30 cellular contexts compared by ENCODE assay signal in the genomic region with DNA sequence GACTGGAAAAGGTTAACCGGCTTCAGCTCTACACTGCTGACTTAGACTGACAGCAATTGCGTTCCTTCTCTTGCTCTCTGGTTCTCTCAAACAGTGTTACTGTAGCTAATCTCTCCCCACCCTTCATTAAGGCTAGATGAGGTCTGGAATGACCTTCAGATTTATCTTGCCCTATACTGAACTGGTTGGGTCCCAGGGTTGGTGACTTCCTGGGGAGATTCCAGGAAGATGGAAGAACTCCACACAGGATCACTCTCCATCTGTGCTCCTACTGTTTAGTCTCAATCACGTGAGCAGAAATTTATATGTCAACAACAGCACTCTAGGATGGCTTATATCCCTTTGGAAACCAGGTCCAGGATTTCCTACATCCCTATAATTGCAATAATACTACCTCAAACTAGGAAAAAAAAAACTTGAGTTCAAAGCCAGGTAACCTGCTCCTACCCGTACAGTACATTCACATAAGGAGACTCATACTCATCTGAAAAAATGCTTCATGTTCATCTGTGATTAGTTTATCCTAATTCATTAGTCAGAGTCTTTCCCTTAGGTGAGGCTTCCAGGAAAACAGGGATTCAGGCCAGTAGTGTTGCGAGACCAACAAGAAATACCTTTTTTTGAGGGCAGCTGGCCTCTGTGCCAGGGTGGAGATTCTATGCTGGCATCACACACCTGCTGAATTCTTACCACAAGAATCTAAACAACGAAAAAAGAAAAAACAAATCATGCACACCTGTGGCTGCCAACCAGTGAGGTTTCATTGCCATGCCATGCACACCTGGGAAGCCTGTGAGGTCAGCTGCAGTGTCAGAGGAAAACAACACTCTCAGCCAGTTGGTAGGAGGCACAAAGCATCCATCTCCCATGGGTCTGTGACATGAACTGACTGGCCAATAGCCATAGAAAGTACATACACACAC.
DNase-seq lines count a peak whose midpoint lies in the region; ATAC-seq, FAIRE-seq and TF ChIP-seq lines count a peak whose summit lies in the region.
"Had no signal": no experiment of that assay in that cellular context is flagged by ENCODE, and none has a peak within 500 bp of the region (broad histone marks: within the 10 kb centered on the region; RNA-seq: fewer than 3 reads in every experiment).

No MANE protein-coding gene starts in this region.

- TF ChIP-seq CTCF in H1 (IDR thresholded peaks at IDR 0.05; ENCODE audit: control extremely low read depth in 1 of 3, insufficient read depth in 1 of 3, low read depth in 1 of 3, low read length in 3 of 3) (no peak), progenitor cell of endocrine pancreas (IDR thresholded peaks at IDR 0.05; ENCODE audit: unreplicated experiment) (no peak)

- H3K27ac ChIP-seq in H1 (ENCODE audit: low read depth, low read length) = no peak overlapping the region
- H3K27ac ChIP-seq: gastrocnemius medialis, GM23248, hepatocyte, psoas muscle, SK-N-MC had no signal

- no peak overlapping the region for H2BK5ac ChIP-seq in H1 (ENCODE audit: low read depth, low read length)

- no peak for TF ChIP-seq POLR2A in H1 (IDR thresholded peaks at IDR 0.05; ENCODE audit: control extremely low read depth in 1 of 2, low read depth in 2 of 2, low read length in 2 of 2)

- no peak overlapping the region for H2BK20ac ChIP-seq in H1 (ENCODE audit: low read length)

- H2BK120ac ChIP-seq in H1 (replicated peaks; ENCODE audit: low read depth, low read length) = no peak overlapping the region

- peaks cover 3% of the 10 kb centered on the region for H3K9me3 Mint-ChIP-seq in progenitor cell of endocrine pancreas (ENCODE audit: low read depth)
- H3K9me3 Mint-ChIP-seq: activated CD8-positive, alpha-beta T cell treated with anti-CD3 and anti-CD28 coated beads for 36 hours; HFFc6; IgD-negative memory B cell; T-helper 1 cell treated with Interleukin-12 subunit alpha and Interleukin-12 subunit beta and Interleukin-4 antibody, amounts not matched to agents 30 μg/mL and 1 μg/mL, for 36 hours had no signal

- no peak for TF ChIP-seq RAD21 in H1 (IDR thresholded peaks at IDR 0.05 in 1 of 2, conservative IDR thresholded peaks at IDR 0.05 in 1 of 2; ENCODE audit: low read depth in 2 of 2, low read length in 2 of 2)

- FAIRE-seq in H1 (lab: Jason Lieb, UNC) = no peak
- FAIRE-seq: GM12878, TTC549 had no signal

- no peak overlapping the region for H3K18ac ChIP-seq in H1 (ENCODE audit: extremely low read depth, low read length)

- no peak overlapping the region for H3K4me3 ChIP-seq in H1 (ENCODE audit: extremely low read depth in 1 of 4, insufficient read depth in 2 of 4, low read depth in 3 of 4, low read length in 4 of 4)
- H3K4me3 ChIP-seq: gastrocnemius medialis, GM12878, GM23248, hepatocyte, psoas muscle, SK-N-MC had no signal

- peaks cover 8% of the 10 kb centered on the region for H3K36me3 Mint-ChIP-seq in progenitor cell of endocrine pancreas (ENCODE audit: insufficient read depth)
- H3K36me3 Mint-ChIP-seq: activated naive CD8-positive, alpha-beta T cell; IgD-negative memory B cell; naive thymus-derived CD4-positive, alpha-beta T cell had no signal

- no peak overlapping the region for H3K4ac ChIP-seq in H1 (replicated peaks; ENCODE audit: insufficient read length, low read depth, low read length)

- peak; percentile 65 for DNase-seq in DMS153 (lab: John Stamatoyannopoulos, UW)
- DNase-seq in DMS153 treated with DMSO at 0.1 percent for 48 hours (lab: John Stamatoyannopoulos, UW; ENCODE audit: unreplicated experiment) = no peak
- DNase-seq in NCI-H510A treated with DMSO at 0.1 percent for 48 hours (lab: John Stamatoyannopoulos, UW) = peak; percentile 55
- DNase-seq in H1 (ENCODE audit: low read depth in 1 of 2, low spot score in 2 of 2) = no peak
- DNase-seq in progenitor cell of endocrine pancreas (ENCODE audit: low spot score, unreplicated experiment) = no peak
- no peak for DNase-seq in NCI-H2171 treated with DMSO at 0.1 percent for 48 hours (lab: John Stamatoyannopoulos, UW)
- DNase-seq in epidermal melanocyte (ENCODE audit: insufficient read length, low spot score) = no peak
- DNase-seq: activated CD4-positive, CD25-positive, alpha-beta regulatory T cell treated with anti-CD3 and anti-CD28 coated beads, Interleukin-2, amount 50 U/mL, for 72 hours; activated CD8-positive, alpha-beta T cell treated with anti-CD3 and anti-CD28 coated beads for 36 hours; anterior cingulate cortex; caudate nucleus; cortex of kidney; effector memory CD8-positive, alpha-beta T cell; EL; gastrocnemius medialis; GM23248; HFFc6; naive thymus-derived CD4-positive, alpha-beta T cell; NCI-H2171; psoas muscle; stimulated activated naive CD4-positive, alpha-beta T cell had no signal

- ATAC-seq in HG03460 (IDR thresholded peaks at IDR 0.05; ENCODE audit: unreplicated experiment) = no peak
- ATAC-seq: activated CD8-positive, alpha-beta T cell treated with anti-CD3 and anti-CD28 coated beads for 36 hours; effector memory CD8-positive, alpha-beta T cell; gastrocnemius medialis; GM12878; left lobe of liver; naive thymus-derived CD4-positive, alpha-beta T cell; psoas muscle had no signal

- POLR2A ChIA-PET in H1 (lab: Charles Lee; ENCODE audit: partially characterized antibody) = no interaction called here

- H4K20me1 ChIP-seq in H1 (replicated peaks in 1 of 2; ENCODE audit: control insufficient read depth in 1 of 2, insufficient read depth in 2 of 2, low read length in 2 of 2) = no peaks in the 10 kb centered on the region

- H3K27ac Mint-ChIP-seq in progenitor cell of endocrine pancreas = peak overlapping the region; percentile 79
- H3K27ac Mint-ChIP-seq: activated CD8-positive, alpha-beta T cell treated with anti-CD3 and anti-CD28 coated beads for 36 hours; activated naive CD8-positive, alpha-beta T cell; effector memory CD8-positive, alpha-beta T cell; HFFc6; IgD-negative memory B cell; naive thymus-derived CD4-positive, alpha-beta T cell; T-helper 1 cell treated with Interleukin-12 subunit alpha and Interleukin-12 subunit beta and Interleukin-4 antibody, amounts not matched to agents 30 μg/mL and 1 μg/mL, for 36 hours had no signal

- peak overlapping the region; percentile 14 for H3K14ac ChIP-seq in H1 (ENCODE audit: insufficient read length)

- H2BK15ac ChIP-seq in H1 (ENCODE audit: low read length) = no peak overlapping the region

- H4K5ac ChIP-seq in H1 (ENCODE audit: insufficient read length, low read depth, low read length) = no peak overlapping the region

- H3K4me1 ChIP-seq in H1 (replicated peaks in 1 of 4; ENCODE audit: control insufficient read depth in 3 of 4, insufficient read depth in 4 of 4, low read length in 3 of 4) = no peaks in the 10 kb centered on the region
- H3K4me1 ChIP-seq: gastrocnemius medialis, psoas muscle had no signal

- CTCF ChIA-PET in H1 (lab: Charles Lee; ENCODE audit: partially characterized antibody) = no interaction called here

- WGBS in H1 (ENCODE audit: extremely low coverage in 1 of 2, insufficient coverage in 1 of 2, insufficient read length in 1 of 2, insufficient replicate concordance in 2 of 2, low coverage in 1 of 2, low lambda C conversion rate in 2 of 2, missing lambda C conversion rate in 1 of 2), 2 experiments = 84% methylated on average over 6 of the region's 6 CpGs; no CpG with 5 or more reads in 1 of the 2 experiments

- H3K9ac ChIP-seq in H1 (replicated peaks in 1 of 4; ENCODE audit: extremely low read depth in 1 of 4, low read depth in 3 of 4, low read length in 3 of 4) = no peak overlapping the region
- H3K9ac ChIP-seq: GM23248 had no signal

- no peaks in the 10 kb centered on the region for H3K9me3 ChIP-seq in H1 (ENCODE audit: insufficient read depth in 2 of 2, low read depth in 1 of 2, low read length in 1 of 2)
- H3K9me3 ChIP-seq: gastrocnemius medialis, psoas muscle had no signal

- TF ChIP-seq EP300 in H1 (IDR thresholded peaks at IDR 0.05; ENCODE audit: borderline replicate concordance in 1 of 2, low read depth in 2 of 2, low read length in 2 of 2) = no peak

- H3K23ac ChIP-seq in H1 (ENCODE audit: insufficient read length) = no peak overlapping the region

- no peak overlapping the region for H4K91ac ChIP-seq in H1 (replicated peaks; ENCODE audit: insufficient read length, low read length)

- no peaks in the 10 kb centered on the region for H3K79me1 ChIP-seq in H1 (ENCODE audit: low read depth, low read length)

- no peak overlapping the region for H3K56ac ChIP-seq in H1 (replicated peaks; ENCODE audit: insufficient read length, low read depth, low read length)

- no peaks in the 10 kb centered on the region for H3K27me3 Mint-ChIP-seq in progenitor cell of endocrine pancreas
- H3K27me3 Mint-ChIP-seq: activated naive CD8-positive, alpha-beta T cell; effector memory CD8-positive, alpha-beta T cell had no signal

- no peak overlapping the region for H3K4me3 Mint-ChIP-seq in progenitor cell of endocrine pancreas (ENCODE audit: low read depth)
- H3K4me3 Mint-ChIP-seq: activated CD8-positive, alpha-beta T cell treated with anti-CD3 and anti-CD28 coated beads for 36 hours; activated naive CD8-positive, alpha-beta T cell; effector memory CD8-positive, alpha-beta T cell; HFFc6; IgD-negative memory B cell; naive thymus-derived CD4-positive, alpha-beta T cell; T-helper 1 cell treated with Interleukin-12 subunit alpha and Interleukin-12 subunit beta and Interleukin-4 antibody, amounts not matched to agents 30 μg/mL and 1 μg/mL, for 36 hours had no signal

- H3K36me3 ChIP-seq in H1 (ENCODE audit: control insufficient read depth in 2 of 4, insufficient read depth in 4 of 4, low read length in 3 of 4) = no peaks in the 10 kb centered on the region
- H3K36me3 ChIP-seq: gastrocnemius medialis had no signal

- H2BK12ac ChIP-seq in H1 (ENCODE audit: low read depth, low read length) = no peak overlapping the region

- H3K23me2 ChIP-seq in H1 (ENCODE audit: low read depth, low read length) = no peaks in the 10 kb centered on the region

- no peaks in the 10 kb centered on the region for H3K79me2 ChIP-seq in H1 (ENCODE audit: control insufficient read depth in 1 of 2, insufficient read depth in 2 of 2, low read length in 2 of 2)
- H3K79me2 ChIP-seq: hepatocyte had no signal

- peaks cover 46% of the 10 kb centered on the region for H3K4me1 Mint-ChIP-seq in progenitor cell of endocrine pancreas (ENCODE audit: low read depth)
- H3K4me1 Mint-ChIP-seq: IgD-negative memory B cell; naive thymus-derived CD4-positive, alpha-beta T cell had no signal

- H3K27me3 ChIP-seq in H1 (replicated peaks in 1 of 4; ENCODE audit: control insufficient read depth in 3 of 4, extremely low read depth in 1 of 4, insufficient read depth in 3 of 4, low read length in 3 of 4) = no peaks in the 10 kb centered on the region; a peak in 1 of 7 replicates
- H3K27me3 ChIP-seq: hepatocyte had no signal

- no peak overlapping the region for H4K8ac ChIP-seq in H1 (ENCODE audit: extremely low read depth, insufficient read depth, low read length)

- H2AK5ac ChIP-seq in H1 (ENCODE audit: low read depth, low read length) = no peak overlapping the region

- H3K4me2 ChIP-seq in H1 (ENCODE audit: insufficient read depth in 1 of 2, low read depth in 2 of 2, low read length in 2 of 2) = no peak overlapping the region
- H3K4me2 ChIP-seq: hepatocyte had no signal

- H2AFZ ChIP-seq in H1 (ENCODE audit: low read length) = no peak overlapping the region
- H2AFZ ChIP-seq: GM23248, hepatocyte had no signal

TF ChIP-seq in H1, 55 proteins besides CTCF, POLR2A, EP300 and RAD21 (continues in another document):
- no peak for TF ChIP-seq SIX5 (IDR thresholded peaks at IDR 0.05; ENCODE audit: low read depth, low read length)
- TF ChIP-seq SIN3A (conservative IDR thresholded peaks at IDR 0.05 in 1 of 2, IDR thresholded peaks at IDR 0.05 in 1 of 2; ENCODE audit: low read depth in 1 of 2, low read length in 2 of 2) = no peak

Comparison
In these comparisons a context has a peak if more than half of its experiments do, and no peak if none do; other contexts are left out.
1. DNase-seq: peak in DMS153 (single experiment) and NCI-H510A treated with DMSO at 0.1 percent for 48 hours (single experiment); none in DMS153 treated with DMSO at 0.1 percent for 48 hours (single experiment), H1 (0 of 2), progenitor cell of endocrine pancreas (single experiment), NCI-H2171 treated with DMSO at 0.1 percent for 48 hours (single experiment) and epidermal melanocyte (single experiment).